In genomic region chr11:120229451-120230424, GRCh38 we compare ENCODE assay signal across 8 cellular contexts. TPM values are rescaled to one million over a fixed set of nuclear protein-coding genes. Genes with fewer than 3 reads are reported as not detected.
DNase-seq lines count a peak whose midpoint lies in the region; ATAC-seq and TF ChIP-seq lines count a peak whose summit lies in the region.

No MANE protein-coding gene starts in this region.

- H3K27me3 Mint-ChIP-seq in activated CD4-positive, alpha-beta memory T cell treated with anti-CD3 and anti-CD28 coated beads for 36 hours: peaks cover 20% of the 10 kb centered on the region
- peaks cover 46 to 72% of the 10 kb centered on the region in 2 donors for H3K27me3 Mint-ChIP-seq in effector memory CD8-positive, alpha-beta T cell

- no peaks in the 10 kb centered on the region for H3K9me3 ChIP-seq in effector memory CD4-positive, alpha-beta T cell (ENCODE audit: control insufficient read depth, low read length)

- peak; percentile 62 for TF ChIP-seq CTCF in GM13977 (IDR thresholded peaks at IDR 0.05; ENCODE audit: extremely low read depth, insufficient read depth, missing control alignments)

- no peaks in the 10 kb centered on the region for H3K36me3 ChIP-seq in effector memory CD4-positive, alpha-beta T cell (ENCODE audit: control insufficient read depth, insufficient read depth, low read length)

- H3K36me3 Mint-ChIP-seq in activated CD4-positive, alpha-beta memory T cell treated with anti-CD3 and anti-CD28 coated beads for 36 hours: no peaks in the 10 kb centered on the region
- no peaks in the 10 kb centered on the region for H3K36me3 Mint-ChIP-seq in effector memory CD8-positive, alpha-beta T cell (ENCODE audit: insufficient read depth)

- H3K27ac Mint-ChIP-seq in activated CD4-positive, alpha-beta memory T cell treated with anti-CD3 and anti-CD28 coated beads for 36 hours: no peak overlapping the region
- H3K27ac Mint-ChIP-seq in effector memory CD8-positive, alpha-beta T cell: no peak overlapping the region

- intact Hi-C loops in activated CD4-positive, alpha-beta memory T cell treated with anti-CD3 and anti-CD28 coated beads for 36 hours (cut with micrococcal nuclease): loop anchor here (1.0 kb wide), 1 partner anchor 57 kb away; no protein-coding TSS in a partner anchor

- no peak overlapping the region for H3K4me3 ChIP-seq in effector memory CD4-positive, alpha-beta T cell (ENCODE audit: insufficient read depth, low read depth, low read length, poor library complexity, severe bottlenecking)

- CTCF ChIA-PET in activated CD4-positive, alpha-beta memory T cell treated with anti-CD3 and anti-CD28 coated beads for 36 hours (lab: Charles Lee): interaction anchor here (1.4 to 9.8 kb wide), 4 partner anchors 58 to 85 kb away, joined by 3 to 225 read pairs (median 19); no protein-coding TSS in a partner anchor

- in situ Hi-C loops in GM13977 (cut with MboI; ENCODE audit: low pct_unique_long_range_greater_than_20kb, low sequenced_read_pairs, unreplicated experiment): loop anchor here (5.0 to 10.0 kb wide), 2 partner anchors 55 to 73 kb away; no protein-coding TSS in a partner anchor

- H3K27me3 ChIP-seq in effector memory CD4-positive, alpha-beta T cell (replicated peaks; ENCODE audit: control insufficient read depth, insufficient read depth, low read length, poor library complexity, severe bottlenecking): no peaks in the 10 kb centered on the region

- no peak overlapping the region for H3K4me3 Mint-ChIP-seq in activated CD4-positive, alpha-beta memory T cell treated with anti-CD3 and anti-CD28 coated beads for 36 hours
- no peak overlapping the region for H3K4me3 Mint-ChIP-seq in effector memory CD8-positive, alpha-beta T cell

- DNase-seq in AG08395 (ENCODE audit: low spot score): peak; percentile 56
- peak; percentile 63 for DNase-seq in GM13977 (ENCODE audit: low spot score)
- peak; percentile 34 for DNase-seq in activated CD4-positive, alpha-beta memory T cell treated with anti-CD3 and anti-CD28 coated beads for 36 hours
- DNase-seq in left kidney (ENCODE audit: low read depth, low spot score): peak; percentile 49
- no peak for DNase-seq in AG08396 (ENCODE audit: low spot score)
- DNase-seq in NCI-H748 treated with DMSO at 0.1 percent for 48 hours (lab: John Stamatoyannopoulos, UW): no peak
- no peak for DNase-seq in effector memory CD8-positive, alpha-beta T cell
- no peak for DNase-seq in effector memory CD4-positive, alpha-beta T cell

- ATAC-seq in effector memory CD8-positive, alpha-beta T cell (replicated peaks): no peak

- no peaks in the 10 kb centered on the region for H3K9me3 Mint-ChIP-seq in activated CD4-positive, alpha-beta memory T cell treated with anti-CD3 and anti-CD28 coated beads for 36 hours
- H3K9me3 Mint-ChIP-seq in effector memory CD8-positive, alpha-beta T cell: no peaks in the 10 kb centered on the region

- H3K27ac ChIP-seq in effector memory CD4-positive, alpha-beta T cell (ENCODE audit: insufficient read depth, low read length, poor library complexity, severe bottlenecking): no peak overlapping the region

- POLR2A ChIA-PET in activated CD4-positive, alpha-beta memory T cell treated with anti-CD3 and anti-CD28 coated beads for 36 hours (lab: Charles Lee): no interaction called here

- no peaks in the 10 kb centered on the region for H3K4me1 ChIP-seq in effector memory CD4-positive, alpha-beta T cell (ENCODE audit: control insufficient read depth, insufficient read depth, low read length, poor library complexity, severe bottlenecking)

- no peaks in the 10 kb centered on the region for H3K4me1 Mint-ChIP-seq in activated CD4-positive, alpha-beta memory T cell treated with anti-CD3 and anti-CD28 coated beads for 36 hours (ENCODE audit: low read depth)
- H3K4me1 Mint-ChIP-seq in effector memory CD8-positive, alpha-beta T cell (ENCODE audit: low read depth in 2 of 2): peaks cover 0 to 4% of the 10 kb centered on the region in 2 donors

RNA-seq across cellular contexts. Expression of gene POU2F3, which starts 10.2 kb away (rescaled TPM):
- not detected for total RNA-seq in activated CD4-positive, alpha-beta memory T cell treated with anti-CD3 and anti-CD28 coated beads for 36 hours

RNA-seq across cellular contexts. Expression of gene OAF, which starts 18.9 kb away (rescaled TPM):
- total RNA-seq in activated CD4-positive, alpha-beta memory T cell treated with anti-CD3 and anti-CD28 coated beads for 36 hours: 1 to 10 TPM in 1 of 2 experiments, under 1 TPM in 1; 0.90 to 1.2 TPM

Comparison
In these comparisons a context has a peak if more than half of its experiments do, and no peak if none do; other contexts are left out.
1. DNase-seq: peak in AG08395 (single experiment), GM13977 (single experiment), activated CD4-positive, alpha-beta memory T cell treated with anti-CD3 and anti-CD28 coated beads for 36 hours (single experiment) and left kidney (single experiment); none in AG08396 (single experiment), NCI-H748 treated with DMSO at 0.1 percent for 48 hours (single experiment), effector memory CD8-positive, alpha-beta T cell (0 of 3) and effector memory CD4-positive, alpha-beta T cell (0 of 3).